In the genomic region with DNA sequence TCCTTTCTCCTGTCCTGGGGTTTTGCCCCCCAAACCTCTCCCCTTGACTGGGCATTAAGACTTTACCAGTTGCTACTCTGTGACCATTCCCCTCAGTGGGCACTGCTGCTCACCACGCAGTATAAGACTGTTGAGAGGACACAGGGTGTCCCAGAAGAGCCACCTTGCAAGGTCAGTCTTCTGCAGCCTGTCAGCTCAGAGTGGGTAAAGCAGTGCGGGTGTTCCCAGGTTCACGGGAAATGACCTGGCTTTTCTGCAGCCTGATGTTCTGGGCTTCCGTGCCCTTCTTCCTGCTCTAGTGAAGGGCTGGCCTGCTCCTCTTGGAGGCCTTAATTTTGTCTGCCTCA, we compare ENCODE assay signal across 22 cellular contexts. TPM values are rescaled to one million over a fixed set of nuclear protein-coding genes. Genes with fewer than 3 reads are reported as not detected.
DNase-seq lines count a peak whose midpoint lies in the region; ATAC-seq and TF ChIP-seq lines count a peak whose summit lies in the region.
"Had no signal": no experiment of that assay in that cellular context is flagged by ENCODE, and none has a peak within 500 bp of the region (broad histone marks: within the 10 kb centered on the region; RNA-seq: fewer than 3 reads in every experiment).

No MANE protein-coding gene starts in this region.

- H3K27ac Mint-ChIP-seq in stimulated activated naive CD8-positive, alpha-beta T cell treated with anti-CD3 and anti-CD28 coated beads, Interleukin-15, amount 100 ng/mL, for 72 hours = no peak overlapping the region
- H3K27ac Mint-ChIP-seq in activated CD8-positive, alpha-beta T cell treated with anti-CD3 and anti-CD28 coated beads, Interleukin-2, amount 10 ng/mL, durations not matched to agents 7 days and 5 days = no peak overlapping the region
- H3K27ac Mint-ChIP-seq: activated naive CD8-positive, alpha-beta T cell; brain; dendritic cell treated with granulocyte-macrophage colony-stimulating factor and Interleukin-4, amounts not matched to agents 40 ng/mL and 50 ng/mL, for 4 days; immature natural killer cell had no signal

- H3K79me2 ChIP-seq in MM.1S (ENCODE audit: low read length) = no peaks in the 10 kb centered on the region

- POLR2A ChIA-PET in activated CD8-positive, alpha-beta T cell treated with anti-CD3 and anti-CD28 coated beads, Interleukin-2, amount 10 ng/mL, durations not matched to agents 7 days and 5 days (lab: Charles Lee) = no interaction called here

- no peak overlapping the region for H3K4me3 ChIP-seq in MM.1S (ENCODE audit: low read length)
- H3K4me3 ChIP-seq: vagina had no signal

- H3K27me3 Mint-ChIP-seq in stimulated activated naive CD8-positive, alpha-beta T cell treated with anti-CD3 and anti-CD28 coated beads, Interleukin-15, amount 100 ng/mL, for 72 hours = no peaks in the 10 kb centered on the region
- peaks cover 11% of the 10 kb centered on the region for H3K27me3 Mint-ChIP-seq in activated CD8-positive, alpha-beta T cell treated with anti-CD3 and anti-CD28 coated beads, Interleukin-2, amount 10 ng/mL, durations not matched to agents 7 days and 5 days (ENCODE audit: low read depth)
- H3K27me3 Mint-ChIP-seq: brain had no signal

- no peak overlapping the region for H2AFZ ChIP-seq in MM.1S (ENCODE audit: low read length)

- H4K20me1 ChIP-seq in MM.1S (ENCODE audit: insufficient read depth, low read length) = no peaks in the 10 kb centered on the region

- no peak overlapping the region for H3K4me3 Mint-ChIP-seq in stimulated activated naive CD8-positive, alpha-beta T cell treated with anti-CD3 and anti-CD28 coated beads, Interleukin-15, amount 100 ng/mL, for 72 hours
- H3K4me3 Mint-ChIP-seq in activated CD8-positive, alpha-beta T cell treated with anti-CD3 and anti-CD28 coated beads, Interleukin-2, amount 10 ng/mL, durations not matched to agents 7 days and 5 days = no peak overlapping the region
- H3K4me3 Mint-ChIP-seq: activated naive CD8-positive, alpha-beta T cell; brain; dendritic cell treated with granulocyte-macrophage colony-stimulating factor and Interleukin-4, amounts not matched to agents 40 ng/mL and 50 ng/mL, for 4 days; immature natural killer cell; neural crest cell had no signal

- H3K9me3 ChIP-seq in MM.1S (replicated peaks; ENCODE audit: insufficient read depth, low read length) = no peaks in the 10 kb centered on the region
- H3K9me3 ChIP-seq: vagina had no signal

- no peaks in the 10 kb centered on the region for H3K9me3 Mint-ChIP-seq in stimulated activated naive CD8-positive, alpha-beta T cell treated with anti-CD3 and anti-CD28 coated beads, Interleukin-15, amount 100 ng/mL, for 72 hours
- H3K9me3 Mint-ChIP-seq in activated CD8-positive, alpha-beta T cell treated with anti-CD3 and anti-CD28 coated beads, Interleukin-2, amount 10 ng/mL, durations not matched to agents 7 days and 5 days (ENCODE audit: insufficient read depth) = no peaks in the 10 kb centered on the region
- H3K9me3 Mint-ChIP-seq: brain; dendritic cell treated with granulocyte-macrophage colony-stimulating factor and Interleukin-4, amounts not matched to agents 40 ng/mL and 50 ng/mL, for 4 days; immature natural killer cell; neural crest cell had no signal

- H3K36me3 Mint-ChIP-seq in activated CD8-positive, alpha-beta T cell treated with anti-CD3 and anti-CD28 coated beads, Interleukin-2, amount 10 ng/mL, durations not matched to agents 7 days and 5 days (ENCODE audit: low read depth) = no peaks in the 10 kb centered on the region
- H3K36me3 Mint-ChIP-seq: activated naive CD8-positive, alpha-beta T cell; brain; immature natural killer cell had no signal

- no peaks in the 10 kb centered on the region for H3K4me1 Mint-ChIP-seq in stimulated activated naive CD8-positive, alpha-beta T cell treated with anti-CD3 and anti-CD28 coated beads, Interleukin-15, amount 100 ng/mL, for 72 hours
- no peaks in the 10 kb centered on the region for H3K4me1 Mint-ChIP-seq in activated CD8-positive, alpha-beta T cell treated with anti-CD3 and anti-CD28 coated beads, Interleukin-2, amount 10 ng/mL, durations not matched to agents 7 days and 5 days (ENCODE audit: low read depth)
- H3K4me1 Mint-ChIP-seq: immature natural killer cell had no signal

- H3K4me2 ChIP-seq in MM.1S (ENCODE audit: low read depth, low read length) = peak overlapping the region; percentile 48; the same call in 1 of the 2 replicates

- no peak overlapping the region for H3K9ac ChIP-seq in MM.1S (ENCODE audit: low read length)

- no peaks in the 10 kb centered on the region for H3K36me3 ChIP-seq in MM.1S (replicated peaks; ENCODE audit: insufficient read depth, low read length)
- H3K36me3 ChIP-seq: vagina had no signal

- no peaks in the 10 kb centered on the region for H3K9me2 ChIP-seq in MM.1S (replicated peaks; ENCODE audit: insufficient read depth, low read length)

- H3K27ac ChIP-seq in MM.1S (ENCODE audit: low read length) = no peak overlapping the region
- H3K27ac ChIP-seq: vagina had no signal

- DNase-seq in MM.1S = no peak
- DNase-seq in NCI-H526 treated with DMSO at 0.1 percent for 48 hours (lab: John Stamatoyannopoulos, UW) = no peak
- DNase-seq in SKM-1 (lab: John Stamatoyannopoulos, UW; ENCODE audit: unreplicated experiment) = no peak
- no peak for DNase-seq in stimulated activated naive CD8-positive, alpha-beta T cell treated with anti-CD3 and anti-CD28 coated beads, Interleukin-15, amount 100 ng/mL, for 72 hours
- DNase-seq in activated CD8-positive, alpha-beta T cell treated with anti-CD3 and anti-CD28 coated beads, Interleukin-2, amount 10 ng/mL, durations not matched to agents 7 days and 5 days = no peak
- DNase-seq: activated CD4-positive, alpha-beta T cell treated with anti-CD3 and anti-CD28 coated beads for 4 hours; Calu3; glutamatergic neuron; immature natural killer cell; NCI-H187 treated with DMSO at 0.1 percent for 48 hours; stimulated activated CD4-positive, alpha-beta T cell treated with anti-CD3 and anti-CD28 coated beads, Interleukin-12 subunit alpha, Interleukin-12 subunit beta, amount 100 ng/mL, for 4 hours had no signal

- ATAC-seq in GM18870 (IDR thresholded peaks at IDR 0.05; ENCODE audit: unreplicated experiment) (peak; percentile 18), GM21529 (IDR thresholded peaks at IDR 0.05; ENCODE audit: unreplicated experiment) (peak; percentile 29), HG03095 (IDR thresholded peaks at IDR 0.05; ENCODE audit: unreplicated experiment) (peak; percentile 20)
- ATAC-seq in stimulated activated naive CD8-positive, alpha-beta T cell treated with anti-CD3 and anti-CD28 coated beads, Interleukin-15, amount 100 ng/mL, for 72 hours = no peak
- no peak for ATAC-seq in activated CD8-positive, alpha-beta T cell treated with anti-CD3 and anti-CD28 coated beads, Interleukin-2, amount 10 ng/mL, durations not matched to agents 7 days and 5 days

- CTCF ChIA-PET in activated CD8-positive, alpha-beta T cell treated with anti-CD3 and anti-CD28 coated beads, Interleukin-2, amount 10 ng/mL, durations not matched to agents 7 days and 5 days (lab: Charles Lee) = interaction anchor here (1.0 kb wide), 1 partner anchor 87 kb away, joined by 4 read pairs; no protein-coding TSS in a partner anchor

- H3K27me3 ChIP-seq in MM.1S (replicated peaks; ENCODE audit: insufficient read depth, low read length) = no peaks in the 10 kb centered on the region
- H3K27me3 ChIP-seq: vagina had no signal

- 0 out of 2 replicates have a peak, but pooled peaks cover 5% of the 10 kb centered on the region for H3K4me1 ChIP-seq in MM.1S (ENCODE audit: low read length)
- H3K4me1 ChIP-seq: vagina had no signal

- no peak for TF ChIP-seq CTCF in MM.1S (IDR thresholded peaks at IDR 0.05; ENCODE audit: low read length)

- H3F3A ChIP-seq in MM.1S (ENCODE audit: insufficient read depth, low read length) = no peaks in the 10 kb centered on the region

RNA-seq across cellular contexts. Expression of gene KCNA1, which starts 34.2 kb away (rescaled TPM):
- total RNA-seq in activated CD8-positive, alpha-beta T cell treated with anti-CD3 and anti-CD28 coated beads, Interleukin-2, amount 10 ng/mL, durations not matched to agents 7 days and 5 days = not detected
- total RNA-seq: Calu3, lung microvascular endothelial cell, NCI-H460, SK-MEL-5 had no signal

Comparison
In these comparisons a context has a peak if more than half of its experiments do, and no peak if none do; other contexts are left out.
1. ATAC-seq: peak in GM18870 (single experiment), GM21529 (single experiment) and HG03095 (single experiment); none in stimulated activated naive CD8-positive, alpha-beta T cell treated with anti-CD3 and anti-CD28 coated beads, Interleukin-15, amount 100 ng/mL, for 72 hours (single experiment) and activated CD8-positive, alpha-beta T cell treated with anti-CD3 and anti-CD28 coated beads, Interleukin-2, amount 10 ng/mL, durations not matched to agents 7 days and 5 days (single experiment).